ENCODE assay signal across 19 cellular contexts in the genomic region with DNA sequence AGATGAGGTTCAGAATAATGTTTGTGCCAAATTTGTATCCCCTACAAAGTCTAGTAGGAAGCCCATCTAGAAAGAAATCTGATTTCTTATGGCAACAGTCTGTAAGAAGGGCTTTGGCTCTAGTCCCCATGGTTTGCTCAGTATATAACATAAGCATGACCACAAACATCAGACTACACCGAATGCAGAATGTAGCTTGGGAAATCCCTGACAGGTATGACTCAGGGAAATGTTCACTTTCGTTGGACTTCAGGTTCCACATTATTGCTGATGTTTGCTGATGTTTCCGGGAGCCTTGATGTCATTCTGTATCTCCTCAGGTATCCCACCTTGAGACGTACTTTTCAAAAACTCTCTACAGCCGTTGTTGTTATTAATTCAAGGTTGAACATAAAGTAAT.
DNase-seq lines count a peak whose midpoint lies in the region; ATAC-seq and TF ChIP-seq lines count a peak whose summit lies in the region.
"Had no signal": no experiment of that assay in that cellular context is flagged by ENCODE, and none has a peak within 500 bp of the region (broad histone marks: within the 10 kb centered on the region; RNA-seq: fewer than 3 reads in every experiment).

No MANE protein-coding gene starts in this region.

- peaks cover 14% of the 10 kb centered on the region for H3K4me1 Mint-ChIP-seq in activated naive CD8-positive, alpha-beta T cell treated with anti-CD3 and anti-CD28 coated beads, Interleukin-2, amount 50 U/mL, for 24 hours
- peaks cover 6% of the 10 kb centered on the region for H3K4me1 Mint-ChIP-seq in activated naive CD8-positive, alpha-beta T cell treated with anti-CD3 and anti-CD28 coated beads for 36 hours
- H3K4me1 Mint-ChIP-seq in stimulated activated naive CD8-positive, alpha-beta T cell treated with anti-CD3 and anti-CD28 coated beads, Interleukin-15, amount 100 ng/mL, for 72 hours: peaks cover 9% of the 10 kb centered on the region
- H3K4me1 Mint-ChIP-seq in osteocyte (ENCODE audit: unreplicated experiment): peaks cover 12% of the 10 kb centered on the region
- H3K4me1 Mint-ChIP-seq: T-helper 17 cell had no signal

- no peak overlapping the region for H3K4me3 Mint-ChIP-seq in activated naive CD8-positive, alpha-beta T cell treated with anti-CD3 and anti-CD28 coated beads, Interleukin-2, amount 50 U/mL, for 24 hours
- no peak overlapping the region for H3K4me3 Mint-ChIP-seq in activated naive CD8-positive, alpha-beta T cell treated with anti-CD3 and anti-CD28 coated beads for 36 hours
- no peak overlapping the region for H3K4me3 Mint-ChIP-seq in stimulated activated naive CD8-positive, alpha-beta T cell treated with anti-CD3 and anti-CD28 coated beads, Interleukin-15, amount 100 ng/mL, for 72 hours
- no peak overlapping the region for H3K4me3 Mint-ChIP-seq in osteocyte (ENCODE audit: unreplicated experiment)
- H3K4me3 Mint-ChIP-seq: activated naive CD8-positive, alpha-beta T cell; H9; T-helper 17 cell had no signal

- H3K9me3 Mint-ChIP-seq in activated naive CD8-positive, alpha-beta T cell treated with anti-CD3 and anti-CD28 coated beads, Interleukin-2, amount 50 U/mL, for 24 hours: peaks cover 14% of the 10 kb centered on the region
- peaks cover 12% of the 10 kb centered on the region for H3K9me3 Mint-ChIP-seq in activated naive CD8-positive, alpha-beta T cell treated with anti-CD3 and anti-CD28 coated beads for 36 hours
- H3K9me3 Mint-ChIP-seq in stimulated activated naive CD8-positive, alpha-beta T cell treated with anti-CD3 and anti-CD28 coated beads, Interleukin-15, amount 100 ng/mL, for 72 hours: peaks cover 19 to 25% of the 10 kb centered on the region in 2 donors
- H3K9me3 Mint-ChIP-seq in osteocyte (ENCODE audit: unreplicated experiment): peaks cover 11% of the 10 kb centered on the region

- H3K27ac Mint-ChIP-seq in activated naive CD8-positive, alpha-beta T cell treated with anti-CD3 and anti-CD28 coated beads, Interleukin-2, amount 50 U/mL, for 24 hours: no peak overlapping the region
- H3K27ac Mint-ChIP-seq in activated naive CD8-positive, alpha-beta T cell treated with anti-CD3 and anti-CD28 coated beads for 36 hours: no peak overlapping the region
- no peak overlapping the region for H3K27ac Mint-ChIP-seq in stimulated activated naive CD8-positive, alpha-beta T cell treated with anti-CD3 and anti-CD28 coated beads, Interleukin-15, amount 100 ng/mL, for 72 hours
- no peak overlapping the region for H3K27ac Mint-ChIP-seq in osteocyte (ENCODE audit: unreplicated experiment)
- H3K27ac Mint-ChIP-seq: activated naive CD8-positive, alpha-beta T cell; H9; T-helper 17 cell had no signal

- DNase-seq in activated naive CD8-positive, alpha-beta T cell treated with anti-CD3 and anti-CD28 coated beads, Interleukin-2, amount 50 U/mL, for 24 hours: no peak
- no peak for DNase-seq in activated naive CD8-positive, alpha-beta T cell treated with anti-CD3 and anti-CD28 coated beads for 36 hours
- DNase-seq in amniotic epithelial cell (ENCODE audit: low read depth) (peak; percentile 58), NOMO-1 treated with DMSO at 0.1 percent for 48 hours (lab: John Stamatoyannopoulos, UW; ENCODE audit: unreplicated experiment) (no peak), osteocyte (ENCODE audit: extremely low spot score, unreplicated experiment) (no peak)
- DNase-seq in stimulated activated naive CD8-positive, alpha-beta T cell treated with anti-CD3 and anti-CD28 coated beads, Interleukin-15, amount 100 ng/mL, for 72 hours: peak in 1 of 2 donors; percentile 20
- DNase-seq: dermis blood vessel endothelial cell; H9; NCI-H187; NCI-H524; SIG-M5; sigmoid colon; stimulated activated CD4-positive, alpha-beta T cell treated with anti-CD3 and anti-CD28 coated beads, Interleukin-1b, Interleukin-23, amount 100 ng/mL, for 48 hours; substantia nigra; T-helper 17 cell had no signal

- no peaks in the 10 kb centered on the region for H3K36me3 Mint-ChIP-seq in activated naive CD8-positive, alpha-beta T cell treated with anti-CD3 and anti-CD28 coated beads, Interleukin-2, amount 50 U/mL, for 24 hours (ENCODE audit: low read depth)
- H3K36me3 Mint-ChIP-seq in activated naive CD8-positive, alpha-beta T cell treated with anti-CD3 and anti-CD28 coated beads for 36 hours: peaks cover 11% of the 10 kb centered on the region
- no peaks in the 10 kb centered on the region for H3K36me3 Mint-ChIP-seq in osteocyte (ENCODE audit: unreplicated experiment)

- TF ChIP-seq CTCF in osteocyte (IDR thresholded peaks at IDR 0.05): no peak

- peak; percentile 89 for ATAC-seq in activated naive CD8-positive, alpha-beta T cell treated with anti-CD3 and anti-CD28 coated beads, Interleukin-2, amount 50 U/mL, for 24 hours
- ATAC-seq in HG02642 (IDR thresholded peaks at IDR 0.05; ENCODE audit: poor library complexity, unreplicated experiment): peak; percentile 64
- peak; percentile 98 for ATAC-seq in stimulated activated naive CD8-positive, alpha-beta T cell treated with anti-CD3 and anti-CD28 coated beads, Interleukin-15, amount 100 ng/mL, for 72 hours
- ATAC-seq in GM19035 (IDR thresholded peaks at IDR 0.05; ENCODE audit: unreplicated experiment): no peak
- ATAC-seq: esophagus mucosa, T-helper 17 cell had no signal

- H3K27me3 Mint-ChIP-seq in activated naive CD8-positive, alpha-beta T cell treated with anti-CD3 and anti-CD28 coated beads, Interleukin-2, amount 50 U/mL, for 24 hours: no peaks in the 10 kb centered on the region
- H3K27me3 Mint-ChIP-seq in activated naive CD8-positive, alpha-beta T cell treated with anti-CD3 and anti-CD28 coated beads for 36 hours: no peaks in the 10 kb centered on the region
- H3K27me3 Mint-ChIP-seq in stimulated activated naive CD8-positive, alpha-beta T cell treated with anti-CD3 and anti-CD28 coated beads, Interleukin-15, amount 100 ng/mL, for 72 hours: no peaks in the 10 kb centered on the region
- H3K27me3 Mint-ChIP-seq in osteocyte (ENCODE audit: unreplicated experiment): no peaks in the 10 kb centered on the region
- H3K27me3 Mint-ChIP-seq: activated naive CD8-positive, alpha-beta T cell had no signal
